Comparison of ENCODE assay signal across 8 cellular contexts in genomic region chr20:62924567-62925419, GRCh38. TPM values are rescaled to one million over a fixed set of nuclear protein-coding genes. Genes with fewer than 3 reads are reported as not detected.
DNase-seq lines count a peak whose midpoint lies in the region; ATAC-seq, FAIRE-seq and TF ChIP-seq lines count a peak whose summit lies in the region.

No MANE protein-coding gene starts in this region.

- H3K4me2 ChIP-seq in SU-DHL-6 (ENCODE audit: low read depth, low read length, poor library complexity, severe bottlenecking): peak overlapping the region; percentile 83

- DNase-seq in activated naive CD4-positive, alpha-beta T cell treated with anti-CD3 and anti-CD28 coated beads, Interleukin-2, amount 10 ng/mL, durations not matched to agents 7 days and 5 days: peak; percentile 39
- no peak for DNase-seq in activated naive CD4-positive, alpha-beta T cell treated with anti-CD3 and anti-CD28 coated beads, Interleukin-2, amount 50 U/mL, for 16 hours
- DNase-seq in endothelial cell (ENCODE audit: low spot score): no peak
- no peak for DNase-seq in nephron progenitor cell
- no peak for DNase-seq in D721Med (ENCODE audit: insufficient read length, low spot score)
- DNase-seq in stimulated activated CD4-positive, alpha-beta T cell treated with anti-CD3 and anti-CD28 coated beads, Interleukin-12 subunit alpha, Interleukin-12 subunit beta, amount 100 ng/mL, for 4 hours: no peak

- peak overlapping the region; percentile 86 for H3K27ac ChIP-seq in SU-DHL-6 (ENCODE audit: low read depth, low read length)

- no peaks in the 10 kb centered on the region for H3K9me3 ChIP-seq in SU-DHL-6 (ENCODE audit: insufficient read depth, low read length)

- peaks cover 23% of the 10 kb centered on the region for H4K20me1 ChIP-seq in SU-DHL-6 (ENCODE audit: low read depth, low read length)

- CTCF ChIA-PET in activated naive CD4-positive, alpha-beta T cell treated with anti-CD3 and anti-CD28 coated beads, Interleukin-2, amount 10 ng/mL, durations not matched to agents 7 days and 5 days (lab: Charles Lee): interaction anchor here (1.0 to 5.8 kb wide), 6 partner anchors 13 to 117 kb away, joined by 3 to 34 read pairs (median 4); no protein-coding TSS in a partner anchor

- H3K36me3 ChIP-seq in SU-DHL-6 (ENCODE audit: low read length): no peaks in the 10 kb centered on the region

- H3K4me3 ChIP-seq in SU-DHL-6 (ENCODE audit: insufficient read depth, low read length, poor library complexity, severe bottlenecking): peak overlapping the region; percentile 81

- FAIRE-seq in D721Med (lab: Jason Lieb, UNC): no peak

- H3K4me3 Mint-ChIP-seq in activated naive CD4-positive, alpha-beta T cell treated with anti-CD3 and anti-CD28 coated beads, Interleukin-2, amount 10 ng/mL, durations not matched to agents 7 days and 5 days: peak overlapping the region; percentile 97
- H3K4me3 Mint-ChIP-seq in endothelial cell (ENCODE audit: unreplicated experiment): peak overlapping the region; percentile 96
- H3K4me3 Mint-ChIP-seq in nephron progenitor cell: peak overlapping the region; percentile 94

- peak overlapping the region; percentile 81 for H3K9ac ChIP-seq in SU-DHL-6 (ENCODE audit: low read length)

- H3K27me3 Mint-ChIP-seq in activated naive CD4-positive, alpha-beta T cell treated with anti-CD3 and anti-CD28 coated beads, Interleukin-2, amount 10 ng/mL, durations not matched to agents 7 days and 5 days: no peaks in the 10 kb centered on the region
- H3K27me3 Mint-ChIP-seq in endothelial cell (ENCODE audit: unreplicated experiment) (peaks cover 15% of the 10 kb centered on the region), nephron progenitor cell (ENCODE audit: low read depth, poor library complexity) (no peaks in the 10 kb centered on the region)

- no peaks in the 10 kb centered on the region for H3K9me3 Mint-ChIP-seq in activated naive CD4-positive, alpha-beta T cell treated with anti-CD3 and anti-CD28 coated beads, Interleukin-2, amount 10 ng/mL, durations not matched to agents 7 days and 5 days
- H3K9me3 Mint-ChIP-seq in endothelial cell (ENCODE audit: unreplicated experiment) (no peaks in the 10 kb centered on the region), nephron progenitor cell (no peaks in the 10 kb centered on the region)

- H3K79me2 ChIP-seq in SU-DHL-6 (ENCODE audit: insufficient read depth, low read length): peaks cover 96% of the 10 kb centered on the region

- H3K9me2 ChIP-seq in SU-DHL-6 (replicated peaks; ENCODE audit: insufficient read depth, low read length): no peaks in the 10 kb centered on the region

- TF ChIP-seq CTCF in SU-DHL-6 (IDR thresholded peaks at IDR 0.05; ENCODE audit: insufficient read depth, low read length, poor library complexity, severe bottlenecking): no peak
- TF ChIP-seq CTCF in endothelial cell (IDR thresholded peaks at IDR 0.05; ENCODE audit: unreplicated experiment): no peak
- TF ChIP-seq CTCF in nephron progenitor cell (IDR thresholded peaks at IDR 0.05): no peak
- TF ChIP-seq CTCF in D721Med (IDR thresholded peaks at IDR 0.05; ENCODE audit: insufficient read depth, missing control alignments): no peak

- no peak overlapping the region for H2AFZ ChIP-seq in SU-DHL-6 (ENCODE audit: low read depth, low read length, severe bottlenecking)

- H3K4me1 Mint-ChIP-seq in activated naive CD4-positive, alpha-beta T cell treated with anti-CD3 and anti-CD28 coated beads, Interleukin-2, amount 10 ng/mL, durations not matched to agents 7 days and 5 days: peaks cover 79% of the 10 kb centered on the region
- H3K4me1 Mint-ChIP-seq in endothelial cell (ENCODE audit: unreplicated experiment): peaks cover 54% of the 10 kb centered on the region
- H3K4me1 Mint-ChIP-seq in nephron progenitor cell: peaks cover 71% of the 10 kb centered on the region

- peaks cover 27% of the 10 kb centered on the region for H3K36me3 Mint-ChIP-seq in activated naive CD4-positive, alpha-beta T cell treated with anti-CD3 and anti-CD28 coated beads, Interleukin-2, amount 10 ng/mL, durations not matched to agents 7 days and 5 days
- H3K36me3 Mint-ChIP-seq in endothelial cell (ENCODE audit: low read depth, unreplicated experiment): peaks cover 11% of the 10 kb centered on the region
- no peaks in the 10 kb centered on the region for H3K36me3 Mint-ChIP-seq in nephron progenitor cell (ENCODE audit: low read depth)

- H3F3A ChIP-seq in SU-DHL-6 (ENCODE audit: insufficient read depth): peaks cover 7% of the 10 kb centered on the region; the same call in 1 of the 2 replicates

- ATAC-seq in HG02840 (IDR thresholded peaks at IDR 0.05; ENCODE audit: low FRiP score, unreplicated experiment): no peak

- H3K27ac Mint-ChIP-seq in activated naive CD4-positive, alpha-beta T cell treated with anti-CD3 and anti-CD28 coated beads, Interleukin-2, amount 10 ng/mL, durations not matched to agents 7 days and 5 days: peak overlapping the region; percentile 95
- H3K27ac Mint-ChIP-seq in endothelial cell (ENCODE audit: unreplicated experiment) (peak overlapping the region; percentile 96), nephron progenitor cell (peak overlapping the region; percentile 91)

- no peaks in the 10 kb centered on the region for H3K27me3 ChIP-seq in SU-DHL-6 (ENCODE audit: low read length)

RNA-seq across cellular contexts. Expression of gene DIDO1, which starts 1.5 kb away (rescaled TPM):
- total RNA-seq in endothelial cell (ENCODE audit: unreplicated experiment): 61.0 TPM

RNA-seq across cellular contexts. Expression of gene GID8, which starts 13.2 kb away (rescaled TPM):
- total RNA-seq in endothelial cell (ENCODE audit: unreplicated experiment): 45.0 TPM

RNA-seq across cellular contexts. Expression of gene SLC17A9, which starts 27.7 kb away (rescaled TPM):
- 7.0 TPM for total RNA-seq in endothelial cell (ENCODE audit: unreplicated experiment)
